1 cellular context compared by ENCODE assay signal in genomic region chr11:72102631-72102945, GRCh38.
TF ChIP-seq lines count a peak whose summit lies in the region.

No MANE protein-coding gene starts in this region.

TF ChIP-seq in GM12878, 131 proteins besides CTCF, POLR2A, EP300 and RAD21:
- TF ChIP-seq SUZ12 (IDR thresholded peaks at IDR 0.05; ENCODE audit: unreplicated experiment) (no peak), BHLHE40 (IDR thresholded peaks at IDR 0.05; ENCODE audit: borderline replicate concordance in 1 of 2, low read depth in 2 of 2, low read length in 1 of 2) (no peak), KLF5 (IDR thresholded peaks at IDR 0.05; ENCODE audit: partially characterized antibody) (no peak), SREBF2 (IDR thresholded peaks at IDR 0.05; ENCODE audit: low read length) (no peak), SPI1 (IDR thresholded peaks at IDR 0.05; ENCODE audit: borderline replicate concordance, insufficient read depth, low read depth, low read length) (0 out of 2 replicates have a peak, but pooled peaks have one; percentile 5), EGR1 (IDR thresholded peaks at IDR 0.05; ENCODE audit: borderline replicate concordance in 1 of 2, low read depth in 2 of 2, low read length in 2 of 2) (no peak), USF1 (IDR thresholded peaks at IDR 0.05; ENCODE audit: borderline replicate concordance, extremely low read length, insufficient read depth, low read depth, low read length) (no peak), ZNF592 (IDR thresholded peaks at IDR 0.05) (no peak), ZSCAN29 (IDR thresholded peaks at IDR 0.05) (no peak), CHD1 (IDR thresholded peaks at IDR 0.05; ENCODE audit: low read depth, low read length) (no peak), HDGF (IDR thresholded peaks at IDR 0.05) (no peak), ATF7 (IDR thresholded peaks at IDR 0.05; ENCODE audit: low read depth) (no peak), POLR2AphosphoS5 (IDR thresholded peaks at IDR 0.05; ENCODE audit: low read length) (0 out of 2 replicates have a peak, but pooled peaks have one; percentile 38), MYB (IDR thresholded peaks at IDR 0.05; ENCODE audit: borderline replicate concordance, low read depth, low read length) (no peak), ETV6 (conservative IDR thresholded peaks at IDR 0.05 in 1 of 2, IDR thresholded peaks at IDR 0.05 in 1 of 2; ENCODE audit: borderline replicate concordance in 1 of 2, low read depth in 1 of 2) (no peak), DPF2 (IDR thresholded peaks at IDR 0.05) (no peak), SUPT20H (IDR thresholded peaks at IDR 0.05; ENCODE audit: borderline replicate concordance, control insufficient read depth, low read depth, low read length) (no peak), IKZF1 (conservative IDR thresholded peaks at IDR 0.05) (no peak), EED (IDR thresholded peaks at IDR 0.05; ENCODE audit: low read depth) (no peak), HDAC2 (IDR thresholded peaks at IDR 0.05) (no peak), SMARCA5 (IDR thresholded peaks at IDR 0.05) (peak; percentile 71), SMC3 (IDR thresholded peaks at IDR 0.05; ENCODE audit: borderline replicate concordance, low read length) (no peak), CEBPB (IDR thresholded peaks at IDR 0.05; ENCODE audit: borderline replicate concordance in 1 of 2, low read depth in 2 of 2, low read length in 2 of 2) (no peak), IRF5 (IDR thresholded peaks at IDR 0.05; ENCODE audit: borderline replicate concordance) (no peak), MLLT1 (IDR thresholded peaks at IDR 0.05) (0 out of 2 replicates have a peak, but pooled peaks have one; percentile 23), SIX5 (IDR thresholded peaks at IDR 0.05; ENCODE audit: low read depth, low read length, severe bottlenecking) (no peak), CREB1 (IDR thresholded peaks at IDR 0.05; ENCODE audit: low read depth) (no peak), ZNF217 (IDR thresholded peaks at IDR 0.05) (no peak), JUND (IDR thresholded peaks at IDR 0.05; ENCODE audit: low read depth, low read length) (no peak), CHD2 (IDR thresholded peaks at IDR 0.05; ENCODE audit: borderline replicate concordance, low read depth, low read length) (no peak), STAT3 (IDR thresholded peaks at IDR 0.05; ENCODE audit: low read depth, low read length) (no peak), BCL11A (IDR thresholded peaks at IDR 0.05; ENCODE audit: low read depth, low read length) (0 out of 2 replicates have a peak, but pooled peaks have one; percentile 11), MAX (IDR thresholded peaks at IDR 0.05; ENCODE audit: low read depth, low read length) (no peak), SKIL (IDR thresholded peaks at IDR 0.05; ENCODE audit: low read depth, poor library complexity, severe bottlenecking) (no peak), HDAC6 (IDR thresholded peaks at IDR 0.05; ENCODE audit: unreplicated experiment) (no peak), CHD4 (IDR thresholded peaks at IDR 0.05) (no peak)
